Comparison of ENCODE assay signal across 11 cellular contexts in genomic region chr7:98460902-98461301, GRCh38.
"Had no signal": no experiment of that assay in that cellular context is flagged by ENCODE, and none has a peak within 500 bp of the region (broad histone marks: within the 10 kb centered on the region; RNA-seq: fewer than 3 reads in every experiment).

No MANE protein-coding gene starts in this region.

- H3K36me3 ChIP-seq: HAP-1 had no signal

- H2AFZ ChIP-seq: GM23248, GM23338 had no signal

- H3K4me2 ChIP-seq: GM23338 had no signal

- H3K9me3 ChIP-seq: HAP-1 had no signal

- FAIRE-seq: H1, H54 had no signal

- H3K9ac ChIP-seq: GM23248 had no signal

- ATAC-seq: GM23338, HCT116 had no signal

- H3K27ac ChIP-seq: GM23248 had no signal

- H3K4me3 ChIP-seq: GM23248, GM23338, HAP-1 had no signal

- DNase-seq: GM23248, GOT3, H7, H9, HCEC 1CT, HFFc6 had no signal

- H3K4me1 ChIP-seq: HAP-1 had no signal
